In genomic region chr6:5135783-5136376, GRCh38 we compare ENCODE assay signal across 8 cellular contexts. TPM values are rescaled to one million over a fixed set of nuclear protein-coding genes. Genes with fewer than 3 reads are reported as not detected.
DNase-seq lines count a peak whose midpoint lies in the region; ATAC-seq and TF ChIP-seq lines count a peak whose summit lies in the region.

No MANE protein-coding gene starts in this region.

- ATAC-seq in Right ventricle myocardium superior (ENCODE audit: poor library complexity): no peak

- H3K36me3 ChIP-seq in left ventricle myocardium inferior: no peaks in the 10 kb centered on the region

- H3K27ac ChIP-seq in left ventricle myocardium inferior (replicated peaks): no peak overlapping the region

- no peaks in the 10 kb centered on the region for H3K9me3 ChIP-seq in left ventricle myocardium inferior (replicated peaks)

- no peaks in the 10 kb centered on the region for H3K27me3 ChIP-seq in left ventricle myocardium inferior (ENCODE audit: low read depth)

- H3K4me1 ChIP-seq in left ventricle myocardium inferior: peaks cover 22% of the 10 kb centered on the region

- intact Hi-C loops in left ventricle myocardium inferior (cut with micrococcal nuclease) (no loop called here), Right ventricle myocardium superior (cut with DNase I) (no loop called here)

- TF ChIP-seq CTCF in left ventricle myocardium inferior (IDR thresholded peaks at IDR 0.05; ENCODE audit: borderline replicate concordance): peak; percentile 74

- DNase-seq in left ventricle myocardium inferior (no peak), Right ventricle myocardium superior (no peak), NCI-H748 treated with DMSO at 0.1 percent for 48 hours (lab: John Stamatoyannopoulos, UW) (peak; percentile 59), glomerular visceral epithelial cell (ENCODE audit: extremely low spot score) (peak; percentile 49), C1 segment of cervical spinal cord (lab: John Stamatoyannopoulos, UW) (no peak)
- peak; percentile 67 for DNase-seq in activated CD8-positive, alpha-beta memory T cell treated with anti-CD3 and anti-CD28 coated beads, Interleukin-2, amount 50 U/mL, for 48 hours
- DNase-seq in stimulated activated CD4-positive, alpha-beta T cell treated with anti-CD3 and anti-CD28 coated beads, Interleukin-4, amount 100 ng/mL, for 24 hours: peak; percentile 43
- DNase-seq in NK-92 treated with Interleukin-12 subunit alpha and Interleukin-12 subunit beta, amount 100 ng/mL, for 24 hours (lab: John Stamatoyannopoulos, UW): no peak

- H3K4me3 ChIP-seq in left ventricle myocardium inferior: no peak overlapping the region

RNA-seq across cellular contexts. Expression of gene PPP1R3G, which starts 50.7 kb away (rescaled TPM):
- total RNA-seq in left ventricle myocardium inferior (11.1 TPM), Right ventricle myocardium superior (14.2 TPM)

Comparison
In these comparisons a context has a peak if more than half of its experiments do, and no peak if none do; other contexts are left out.
1. DNase-seq: peak in NCI-H748 treated with DMSO at 0.1 percent for 48 hours (single experiment), activated CD8-positive, alpha-beta memory T cell treated with anti-CD3 and anti-CD28 coated beads, Interleukin-2, amount 50 U/mL, for 48 hours (single experiment), glomerular visceral epithelial cell (single experiment) and stimulated activated CD4-positive, alpha-beta T cell treated with anti-CD3 and anti-CD28 coated beads, Interleukin-4, amount 100 ng/mL, for 24 hours (single experiment); none in left ventricle myocardium inferior (single experiment), Right ventricle myocardium superior (single experiment), C1 segment of cervical spinal cord (0 of 14) and NK-92 treated with Interleukin-12 subunit alpha and Interleukin-12 subunit beta, amount 100 ng/mL, for 24 hours (single experiment).